ENCODE assay signal across 2 cellular contexts in the genomic region with DNA sequence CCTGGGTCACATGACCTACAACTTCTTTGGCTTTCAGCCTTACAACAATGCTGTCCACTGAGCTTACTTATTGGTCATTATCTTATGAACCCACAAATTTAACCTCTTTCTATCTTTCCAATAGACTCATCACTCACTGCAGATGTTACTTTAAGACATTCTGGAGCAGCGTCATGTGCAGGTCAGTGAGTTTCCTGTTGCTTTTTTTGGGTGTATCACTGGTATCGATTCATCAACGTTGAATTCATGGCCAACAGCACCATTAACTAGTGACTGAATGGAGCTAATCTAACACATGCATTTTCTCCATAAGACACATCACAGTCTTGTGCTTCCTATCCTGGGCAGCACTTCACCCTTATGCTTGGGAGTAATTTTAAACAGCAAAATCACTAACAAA.
TF ChIP-seq lines count a peak whose summit lies in the region.

No MANE protein-coding gene starts in this region.

TF ChIP-seq in H1, 55 proteins besides CTCF, POLR2A, EP300 and RAD21:
- TF ChIP-seq SRF (IDR thresholded peaks at IDR 0.05; ENCODE audit: low read depth, low read length) (no peak), RBBP5 (IDR thresholded peaks at IDR 0.05; ENCODE audit: borderline replicate concordance, low read depth, low read length) (no peak), CBX8 (IDR thresholded peaks at IDR 0.05; ENCODE audit: borderline replicate concordance, low read depth, low read length) (no peak), NRF1 (IDR thresholded peaks at IDR 0.05; ENCODE audit: low read depth, low read length) (no peak), EGR1 (IDR thresholded peaks at IDR 0.05; ENCODE audit: borderline replicate concordance, low read depth, low read length) (no peak), RFX5 (IDR thresholded peaks at IDR 0.05; ENCODE audit: borderline replicate concordance, low read depth, low read length) (no peak), FOSL1 (IDR thresholded peaks at IDR 0.05; ENCODE audit: insufficient read depth, low read depth, low read length) (no peak), YY1 (IDR thresholded peaks at IDR 0.05; ENCODE audit: low read depth, low read length) (no peak), HDAC2 (IDR thresholded peaks at IDR 0.05; ENCODE audit: borderline replicate concordance in 1 of 2, low read depth in 2 of 2, low read length in 2 of 2) (no peak), JUND (IDR thresholded peaks at IDR 0.05; ENCODE audit: low read length) (no peak), PHF8 (conservative IDR thresholded peaks at IDR 0.05; ENCODE audit: low read depth, low read length) (no peak), SIX5 (IDR thresholded peaks at IDR 0.05; ENCODE audit: low read depth, low read length) (no peak), SP1 (IDR thresholded peaks at IDR 0.05; ENCODE audit: low read depth, low read length) (no peak), SIRT6 (IDR thresholded peaks at IDR 0.05; ENCODE audit: low read length) (no peak), TAF7 (optimal IDR thresholded peaks at IDR 0.05; ENCODE audit: borderline replicate concordance, low read depth, low read length) (no peak), SP2 (IDR thresholded peaks at IDR 0.05; ENCODE audit: low read length) (no peak)
- TF ChIP-seq, protein P1, sequence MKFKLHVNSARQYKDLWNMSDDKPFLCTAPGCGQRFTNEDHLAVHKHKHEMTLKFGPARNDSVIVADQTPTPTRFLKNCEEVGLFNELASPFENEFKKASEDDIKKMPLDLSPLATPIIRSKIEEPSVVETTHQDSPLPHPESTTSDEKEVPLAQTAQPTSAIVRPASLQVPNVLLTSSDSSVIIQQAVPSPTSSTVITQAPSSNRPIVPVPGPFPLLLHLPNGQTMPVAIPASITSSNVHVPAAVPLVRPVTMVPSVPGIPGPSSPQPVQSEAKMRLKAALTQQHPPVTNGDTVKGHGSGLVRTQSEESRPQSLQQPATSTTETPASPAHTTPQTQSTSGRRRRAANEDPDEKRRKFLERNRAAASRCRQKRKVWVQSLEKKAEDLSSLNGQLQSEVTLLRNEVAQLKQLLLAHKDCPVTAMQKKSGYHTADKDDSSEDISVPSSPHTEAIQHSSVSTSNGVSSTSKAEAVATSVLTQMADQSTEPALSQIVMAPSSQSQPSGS (IDR thresholded peaks at IDR 0.05; ENCODE audit: low read length), result no peak
- TF ChIP-seq, protein P2, sequence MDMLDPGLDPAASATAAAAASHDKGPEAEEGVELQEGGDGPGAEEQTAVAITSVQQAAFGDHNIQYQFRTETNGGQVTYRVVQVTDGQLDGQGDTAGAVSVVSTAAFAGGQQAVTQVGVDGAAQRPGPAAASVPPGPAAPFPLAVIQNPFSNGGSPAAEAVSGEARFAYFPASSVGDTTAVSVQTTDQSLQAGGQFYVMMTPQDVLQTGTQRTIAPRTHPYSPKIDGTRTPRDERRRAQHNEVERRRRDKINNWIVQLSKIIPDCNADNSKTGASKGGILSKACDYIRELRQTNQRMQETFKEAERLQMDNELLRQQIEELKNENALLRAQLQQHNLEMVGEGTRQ (IDR thresholded peaks at IDR 0.05; ENCODE audit: low read length), result no peak

TF ChIP-seq in GM23338, 12 proteins besides CTCF, POLR2A, EP300 and RAD21:
- TF ChIP-seq NANOG (IDR thresholded peaks at IDR 0.05; ENCODE audit: borderline replicate concordance) (no peak), STAT1 (IDR thresholded peaks at IDR 0.05; ENCODE audit: unreplicated experiment) (no peak), ZNF462 (CRISPR knock-in tag; IDR thresholded peaks at IDR 0.05) (no peak), ZNF331 (CRISPR knock-in tag; IDR thresholded peaks at IDR 0.05; ENCODE audit: low read depth) (no peak), EZH2phosphoT487 (IDR thresholded peaks at IDR 0.05; ENCODE audit: unreplicated experiment) (no peak), JUNB (IDR thresholded peaks at IDR 0.05; ENCODE audit: unreplicated experiment) (no peak)
- TF ChIP-seq, protein P3, sequence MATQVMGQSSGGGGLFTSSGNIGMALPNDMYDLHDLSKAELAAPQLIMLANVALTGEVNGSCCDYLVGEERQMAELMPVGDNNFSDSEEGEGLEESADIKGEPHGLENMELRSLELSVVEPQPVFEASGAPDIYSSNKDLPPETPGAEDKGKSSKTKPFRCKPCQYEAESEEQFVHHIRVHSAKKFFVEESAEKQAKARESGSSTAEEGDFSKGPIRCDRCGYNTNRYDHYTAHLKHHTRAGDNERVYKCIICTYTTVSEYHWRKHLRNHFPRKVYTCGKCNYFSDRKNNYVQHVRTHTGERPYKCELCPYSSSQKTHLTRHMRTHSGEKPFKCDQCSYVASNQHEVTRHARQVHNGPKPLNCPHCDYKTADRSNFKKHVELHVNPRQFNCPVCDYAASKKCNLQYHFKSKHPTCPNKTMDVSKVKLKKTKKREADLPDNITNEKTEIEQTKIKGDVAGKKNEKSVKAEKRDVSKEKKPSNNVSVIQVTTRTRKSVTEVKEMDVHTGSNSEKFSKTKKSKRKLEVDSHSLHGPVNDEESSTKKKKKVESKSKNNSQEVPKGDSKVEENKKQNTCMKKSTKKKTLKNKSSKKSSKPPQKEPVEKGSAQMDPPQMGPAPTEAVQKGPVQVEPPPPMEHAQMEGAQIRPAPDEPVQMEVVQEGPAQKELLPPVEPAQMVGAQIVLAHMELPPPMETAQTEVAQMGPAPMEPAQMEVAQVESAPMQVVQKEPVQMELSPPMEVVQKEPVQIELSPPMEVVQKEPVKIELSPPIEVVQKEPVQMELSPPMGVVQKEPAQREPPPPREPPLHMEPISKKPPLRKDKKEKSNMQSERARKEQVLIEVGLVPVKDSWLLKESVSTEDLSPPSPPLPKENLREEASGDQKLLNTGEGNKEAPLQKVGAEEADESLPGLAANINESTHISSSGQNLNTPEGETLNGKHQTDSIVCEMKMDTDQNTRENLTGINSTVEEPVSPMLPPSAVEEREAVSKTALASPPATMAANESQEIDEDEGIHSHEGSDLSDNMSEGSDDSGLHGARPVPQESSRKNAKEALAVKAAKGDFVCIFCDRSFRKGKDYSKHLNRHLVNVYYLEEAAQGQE (IDR thresholded peaks at IDR 0.05; ENCODE audit: unreplicated experiment), result no peak
TF ChIP-seq in GM23338: peak in this region for 0.
